Comparison of ENCODE assay signal across 8 cellular contexts in genomic region chr11:797300-798092, GRCh38.
A peak's percentile ranks its signal among the peaks of the same experiment; 100 is the strongest.
DNase-seq lines count a peak whose midpoint lies in the region; ATAC-seq and TF ChIP-seq lines count a peak whose summit lies in the region.

No MANE protein-coding gene starts in this region.

- peak overlapping the region; percentile 97 for H3K4me3 ChIP-seq in GM12864 (ENCODE audit: low read depth, low read length)

- TF ChIP-seq CTCF in GM12864 (IDR thresholded peaks at IDR 0.05; ENCODE audit: low read depth, low read length, missing control alignments): no peak

- peak overlapping the region; percentile 76 for H3K27ac ChIP-seq in angular gyrus (ENCODE audit: low read depth, low read length)

- ATAC-seq in HG02852 (IDR thresholded peaks at IDR 0.05; ENCODE audit: unreplicated experiment): peak; percentile 41

- DNase-seq in GM12864 (ENCODE audit: low read depth) (no peak), NCI-H1694 (lab: John Stamatoyannopoulos, UW) (peak; percentile 90), T-helper 2 cell (peak; percentile 40 to 92 (median 74)), hepatic stellate cell (ENCODE audit: low spot score) (peak; percentile 93), retina (peak; percentile 92), HPDE6-E6E7 (ENCODE audit: extremely low spot score) (no peak)

Comparison
In these comparisons a context has a peak if more than half of its experiments do, and no peak if none do; other contexts are left out.
1. DNase-seq: peak in NCI-H1694 (single experiment), T-helper 2 cell (5 of 5), hepatic stellate cell (single experiment) and retina (single experiment); none in GM12864 (single experiment) and HPDE6-E6E7 (single experiment).